Comparison of ENCODE assay signal across 20 cellular contexts in the genomic region with DNA sequence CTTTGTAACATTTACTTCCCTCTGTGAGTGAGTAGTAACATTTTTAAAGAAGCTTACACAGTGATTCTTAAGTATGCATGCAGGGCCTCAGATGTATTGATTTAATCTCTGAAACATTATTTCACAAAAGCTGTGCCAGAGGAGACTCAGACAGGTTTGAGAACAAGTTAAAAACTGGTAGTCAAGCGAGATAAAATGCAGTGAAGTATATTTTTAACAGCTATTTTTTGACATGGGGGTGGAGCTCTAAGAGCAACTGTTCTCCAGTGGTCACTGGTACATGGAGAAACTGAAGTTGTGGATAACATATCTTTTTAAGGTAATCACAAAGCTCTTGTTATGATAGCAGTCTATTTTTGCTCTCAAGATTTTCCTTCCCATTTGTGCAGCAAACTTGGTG. TPM values are rescaled to one million over a fixed set of nuclear protein-coding genes. Genes with fewer than 3 reads are reported as not detected.
DNase-seq lines count a peak whose midpoint lies in the region; ATAC-seq and TF ChIP-seq lines count a peak whose summit lies in the region.
"Had no signal": no experiment of that assay in that cellular context is flagged by ENCODE, and none has a peak within 500 bp of the region (broad histone marks: within the 10 kb centered on the region; RNA-seq: fewer than 3 reads in every experiment).

No MANE protein-coding gene starts in this region.

- no peak for DNase-seq in Right ventricle myocardium superior
- DNase-seq in Right ventricle myocardium inferior (ENCODE audit: missing footprints): no peak
- DNase-seq in esophagus squamous epithelium (lab: John Stamatoyannopoulos, UW): no peak
- no peak for DNase-seq in osteocyte (ENCODE audit: extremely low spot score, unreplicated experiment)
- DNase-seq in aorta: no peak
- no peak for DNase-seq in BE2C
- DNase-seq in activated gamma-delta T cell treated with Interleukin-2 at 50 U/mL for 16 hours: no peak
- DNase-seq: 8988T; activated B cell treated with CpG ODN at 0.5 μM for 24 hours; activated CD8-positive, alpha-beta memory T cell treated with anti-CD3 and anti-CD28 coated beads for 24 hours; erythroblast; NCI-H2171; NCI-H748 treated with DMSO at 0.1 percent for 48 hours; stimulated activated CD4-positive, alpha-beta T cell treated with anti-CD3 and anti-CD28 coated beads, Interleukin-4, amount 100 ng/mL, for 24 hours had no signal

- H3K36me3 Mint-ChIP-seq in osteocyte (ENCODE audit: unreplicated experiment): peaks cover 16% of the 10 kb centered on the region

- H3K9me3 Mint-ChIP-seq in osteocyte (ENCODE audit: unreplicated experiment): no peaks in the 10 kb centered on the region
- H3K9me3 Mint-ChIP-seq: activated B cell treated with CpG ODN at 0.5 μM for 24 hours; dendritic cell treated with granulocyte-macrophage colony-stimulating factor and Interleukin-4, amounts not matched to agents 40 ng/mL and 50 ng/mL, for 4 days; memory B cell had no signal

- H3K36me3 ChIP-seq in esophagus squamous epithelium (peaks cover 0 to 11% (median 0%) of the 10 kb centered on the region in 3 donors), aorta (ENCODE audit: control insufficient read depth in 1 of 2, insufficient read depth in 2 of 2, low read length in 1 of 2) (peaks cover 0 to 4% of the 10 kb centered on the region in 2 donors), BE2C (0 out of 2 replicates have a peak, but pooled peaks cover 2% of the 10 kb centered on the region)

- no peaks in the 10 kb centered on the region for H3K27me3 ChIP-seq in esophagus squamous epithelium
- H3K27me3 ChIP-seq in aorta (ENCODE audit: control insufficient read depth in 1 of 2, insufficient read depth in 2 of 2, low read length in 1 of 2): no peaks in the 10 kb centered on the region
- H3K27me3 ChIP-seq in BE2C: no peaks in the 10 kb centered on the region
- H3K27me3 ChIP-seq: tibial nerve had no signal

- H3K27ac ChIP-seq in esophagus squamous epithelium (peak overlapping the region in 3 of 4 donors; percentile 41 to 80 (median 79)), aorta (ENCODE audit: low read depth in 1 of 2, low read length in 2 of 2) (peak overlapping the region in 1 of 2 donors; percentile 76)
- H3K27ac ChIP-seq: C4-2B had no signal

- H3K27ac Mint-ChIP-seq in osteocyte (ENCODE audit: unreplicated experiment): peak overlapping the region; percentile 63
- H3K27ac Mint-ChIP-seq: activated B cell treated with CpG ODN at 0.5 μM for 24 hours; dendritic cell treated with granulocyte-macrophage colony-stimulating factor and Interleukin-4, amounts not matched to agents 40 ng/mL and 50 ng/mL, for 4 days; memory B cell had no signal

- intact Hi-C loops in Right ventricle myocardium superior (cut with DNase I) (no loop called here), Right ventricle myocardium inferior (cut with DNase I) (no loop called here), esophagus squamous epithelium (cut with DNase I) (no loop called here), aorta (cut with DNase I) (no loop called here)

- TF ChIP-seq CTCF in esophagus squamous epithelium (IDR thresholded peaks at IDR 0.05) (no peak), osteocyte (IDR thresholded peaks at IDR 0.05) (no peak), BE2C (IDR thresholded peaks at IDR 0.05; ENCODE audit: low read depth, low read length) (no peak)

- peaks cover 4 to 98% (median 32%) of the 10 kb centered on the region in 3 donors for H3K4me1 ChIP-seq in esophagus squamous epithelium
- peaks cover 11 to 33% of the 10 kb centered on the region in 2 donors for H3K4me1 ChIP-seq in aorta (ENCODE audit: control insufficient read depth in 1 of 2, insufficient read depth in 2 of 2, low read length in 2 of 2)
- H3K4me1 ChIP-seq in BE2C: no peaks in the 10 kb centered on the region

- H3K4me3 Mint-ChIP-seq in osteocyte (ENCODE audit: unreplicated experiment): peak overlapping the region; percentile 6
- H3K4me3 Mint-ChIP-seq: activated B cell treated with CpG ODN at 0.5 μM for 24 hours; dendritic cell treated with granulocyte-macrophage colony-stimulating factor and Interleukin-4, amounts not matched to agents 40 ng/mL and 50 ng/mL, for 4 days; memory B cell had no signal

- peak overlapping the region in 3 of 4 donors; percentile 3 to 33 (median 4) for H3K4me3 ChIP-seq in esophagus squamous epithelium
- peak overlapping the region; percentile 20 to 69 for H3K4me3 ChIP-seq in aorta (ENCODE audit: low read length in 2 of 2)
- H3K4me3 ChIP-seq in BE2C (ENCODE audit: low read depth, low read length): no peak overlapping the region
- H3K4me3 ChIP-seq: tibial nerve had no signal

- H3K4me1 Mint-ChIP-seq in osteocyte (ENCODE audit: unreplicated experiment): peaks cover 85% of the 10 kb centered on the region

- ATAC-seq in Right ventricle myocardium superior (ENCODE audit: poor library complexity) (peak; percentile 26), Right ventricle myocardium inferior (no peak), aorta (ENCODE audit: low FRiP score) (peak; percentile 77), GM19452 (IDR thresholded peaks at IDR 0.05; ENCODE audit: unreplicated experiment) (no peak)
- ATAC-seq: Panc1 had no signal

- WGBS in esophagus squamous epithelium, 2 donors: 11 to 44% methylated on average over 1 of the region's 1 CpG
- WGBS in aorta, 2 donors: 0 to 1% methylated on average over 1 of the region's 1 CpG

- no peaks in the 10 kb centered on the region for H3K27me3 Mint-ChIP-seq in osteocyte (ENCODE audit: unreplicated experiment)
- H3K27me3 Mint-ChIP-seq: activated B cell treated with CpG ODN at 0.5 μM for 24 hours; dendritic cell treated with granulocyte-macrophage colony-stimulating factor and Interleukin-4, amounts not matched to agents 40 ng/mL and 50 ng/mL, for 4 days; memory B cell had no signal

- no peaks in the 10 kb centered on the region for H3K9me3 ChIP-seq in esophagus squamous epithelium
- no peaks in the 10 kb centered on the region for H3K9me3 ChIP-seq in aorta (ENCODE audit: control insufficient read depth, low read length)
- no peaks in the 10 kb centered on the region for H3K9me3 ChIP-seq in BE2C
- H3K9me3 ChIP-seq: tibial nerve had no signal

- no peak for TF ChIP-seq POLR2A in esophagus squamous epithelium (IDR thresholded peaks at IDR 0.05)

RNA-seq across cellular contexts. Expression of a gene that starts 20.4 kb away (rescaled TPM):
- total RNA-seq in Right ventricle myocardium superior (860 TPM), Right ventricle myocardium inferior (865 TPM), esophagus squamous epithelium (100 to 1,000 TPM; 242 to 616 (median 360) TPM), osteocyte (676 and 684 TPM in 2 replicates), aorta (1,000 to 10,000 TPM; 1,041 to 1,932 TPM)
- polyA plus RNA-seq in aorta: 1,000 to 10,000 TPM; 2,289 to 5,298 TPM
- polyA plus RNA-seq in BE2C (2012; ENCODE audit: insufficient read depth, insufficient read length, low read depth): 211 TPM

RNA-seq across cellular contexts. Expression of a gene that starts 59.1 kb away (rescaled TPM):
- total RNA-seq in Right ventricle myocardium superior (0.73 TPM), Right ventricle myocardium inferior (0.57 TPM), esophagus squamous epithelium (1 to 10 TPM in 2 of 4 donors, under 1 TPM in 2; 0.56 to 1.3 (median 1.00) TPM), osteocyte (12.6 and 13.8 TPM in 2 replicates), aorta (1 to 10 TPM; 1.5 to 2.6 TPM)
- 1 to 10 TPM; 2.4 to 9.9 TPM for polyA plus RNA-seq in aorta
- polyA plus RNA-seq in BE2C (2012; ENCODE audit: insufficient read depth, insufficient read length, low read depth): 0.59 TPM
- total RNA-seq: activated B cell treated with CpG ODN at 0.5 μM for 24 hours had no signal

Comparison
In these comparisons a context has a peak if more than half of its experiments do, and no peak if none do; other contexts are left out.
1. ATAC-seq: peak in Right ventricle myocardium superior (single experiment) and aorta (single experiment); none in Right ventricle myocardium inferior (single experiment) and GM19452 (single experiment).